Comparison of ENCODE assay signal across 17 cellular contexts in genomic region chr1:94309829-94310569, GRCh38.
"Had no signal": no experiment of that assay in that cellular context is flagged by ENCODE, and none has a peak within 500 bp of the region (broad histone marks: within the 10 kb centered on the region; RNA-seq: fewer than 3 reads in every experiment).

No MANE protein-coding gene starts in this region.

- DNase-seq: cortex of kidney; effector CD8-positive, alpha-beta T cell; gastrocnemius medialis; heart right ventricle; hypothalamus; kidney glomerular epithelial cell; mucosa of descending colon; naive thymus-derived CD8-positive, alpha-beta T cell; ovary; right cardiac atrium; stimulated activated CD4-positive, alpha-beta T cell treated with anti-CD3 and anti-CD28 coated beads, Interleukin-2, amount 100 ng/mL, for 48 hours; stimulated activated naive CD4-positive, alpha-beta T cell treated with Interleukin-2 at 50 U/mL for 16 hours had no signal

- H3K27ac Mint-ChIP-seq: naive thymus-derived CD8-positive, alpha-beta T cell; type B pancreatic cell had no signal

- H3K27ac ChIP-seq: dorsolateral prefrontal cortex, gastrocnemius medialis, ovary had no signal

- H3K36me3 Mint-ChIP-seq: naive thymus-derived CD8-positive, alpha-beta T cell; type B pancreatic cell had no signal

- H3K4me3 ChIP-seq: dorsolateral prefrontal cortex, gastrocnemius medialis, heart right ventricle, lung, mucosa of descending colon, ovary, smooth muscle cell had no signal

- H3K9me3 Mint-ChIP-seq: naive thymus-derived CD8-positive, alpha-beta T cell; type B pancreatic cell had no signal

- ATAC-seq: esophagus mucosa; gastrocnemius medialis; naive thymus-derived CD8-positive, alpha-beta T cell had no signal

- H3K4me3 Mint-ChIP-seq: naive thymus-derived CD8-positive, alpha-beta T cell; type B pancreatic cell had no signal

- H3K36me3 ChIP-seq: gastrocnemius medialis, heart right ventricle, ovary had no signal

- H3K27me3 ChIP-seq: gastrocnemius medialis, heart right ventricle, ovary had no signal

- H3K27me3 Mint-ChIP-seq: type B pancreatic cell had no signal

- H3K9me3 ChIP-seq: gastrocnemius medialis, heart right ventricle, mucosa of descending colon, ovary had no signal

- H3K4me1 Mint-ChIP-seq: naive thymus-derived CD8-positive, alpha-beta T cell had no signal
